Comparison of ENCODE assay signal across 8 cellular contexts in genomic region chr9:14347408-14348224, GRCh38. TPM values are rescaled to one million over a fixed set of nuclear protein-coding genes. Genes with fewer than 3 reads are reported as not detected.
A peak's percentile ranks its signal among the peaks of the same experiment; 100 is the strongest.
DNase-seq lines count a peak whose midpoint lies in the region; ATAC-seq and TF ChIP-seq lines count a peak whose summit lies in the region.

No MANE protein-coding gene starts in this region.

- peaks cover 67% of the 10 kb centered on the region for H3K27me3 ChIP-seq in colonic mucosa
- H3K27me3 ChIP-seq in layer of hippocampus (ENCODE audit: control insufficient read depth, insufficient read depth, low read length), result no peaks in the 10 kb centered on the region
- H3K27me3 ChIP-seq in stomach, result peaks cover 12 to 89% (median 72%) of the 10 kb centered on the region in 3 donors

- TF ChIP-seq CTCF in colonic mucosa (IDR thresholded peaks at IDR 0.05) (no peak), stomach (IDR thresholded peaks at IDR 0.05) (no peak)

- 2 to 12% (median 3%) methylated on average over 53 to 60 of the region's 60 CpGs for WGBS in stomach, 5 donors

- H3K4me3 ChIP-seq in colonic mucosa (peak overlapping the region; percentile 30), stomach (peak overlapping the region; percentile 37 to 65 (median 48))

- intact Hi-C loops in colonic mucosa (cut with DNase I), result no loop called here
- intact Hi-C loops in stomach (cut with DNase I; ENCODE audit: low total_unique reads), result no loop called here

- no peak for ATAC-seq in GM21619 (IDR thresholded peaks at IDR 0.05; ENCODE audit: unreplicated experiment)

- H3K36me3 ChIP-seq in colonic mucosa, result no peaks in the 10 kb centered on the region
- H3K36me3 ChIP-seq in stomach, result no peaks in the 10 kb centered on the region

- H3K9ac ChIP-seq in colonic mucosa (ENCODE audit: low read depth in 2 of 2, low read length in 2 of 2), result peak overlapping the region in 1 of 2 donors; percentile 25

- 0 out of 2 replicates have a peak, but pooled peaks have one; percentile 5 for TF ChIP-seq RAD21 in Ishikawa (IDR thresholded peaks at IDR 0.05; ENCODE audit: low read depth)

- TF ChIP-seq EP300 in Ishikawa (IDR thresholded peaks at IDR 0.05; ENCODE audit: borderline replicate concordance) (no peak), stomach (IDR thresholded peaks at IDR 0.05) (no peak)

- no peak for TF ChIP-seq POLR2A in stomach (IDR thresholded peaks at IDR 0.05)

- H3K27ac ChIP-seq in colonic mucosa (no peak overlapping the region), layer of hippocampus (ENCODE audit: low read depth, low read length) (peak overlapping the region; percentile 77), stomach (peak overlapping the region; percentile 5 to 78 (median 69))

- DNase-seq in colonic mucosa (peak; percentile 46), stomach (no peak), NCI-H146 (lab: John Stamatoyannopoulos, UW) (no peak), NCI-H2029 (lab: John Stamatoyannopoulos, UW) (no peak)
- DNase-seq in activated CD4-positive, alpha-beta T cell treated with anti-CD3 and anti-CD28 coated beads for 4 hours, result no peak

- H3K4me1 ChIP-seq in colonic mucosa (peaks cover 16% of the 10 kb centered on the region), stomach (peaks cover 29 to 66% (median 56%) of the 10 kb centered on the region in 4 donors)

- H3K9me3 ChIP-seq in colonic mucosa (no peaks in the 10 kb centered on the region), stomach (no peaks in the 10 kb centered on the region)

TF ChIP-seq in Ishikawa, 13 proteins besides CTCF, POLR2A, EP300 and RAD21:
- no peak for TF ChIP-seq YY1 (IDR thresholded peaks at IDR 0.05; ENCODE audit: low read depth)
- TF ChIP-seq TEAD4 (IDR thresholded peaks at IDR 0.05), result no peak
- no peak for TF ChIP-seq EGR1 (IDR thresholded peaks at IDR 0.05)
- TF ChIP-seq MAX (IDR thresholded peaks at IDR 0.05), result peak; percentile 98
TF ChIP-seq in Ishikawa: peak in this region for 1.

RNA-seq across cellular contexts. Expression of gene NFIB, which starts 33.7 kb away (rescaled TPM):
- 10 to 100 TPM; 53.0 to 54.0 TPM for total RNA-seq in colonic mucosa
- total RNA-seq in stomach, result 100 to 1,000 TPM in 4 of 5 donors, 10 to 100 TPM in 1; 30.1 to 624 (median 148) TPM
- polyA plus RNA-seq in stomach, result 1 to 10 TPM; 6.7 to 9.4 (median 7.7) TPM
